ENCODE assay signal across 25 cellular contexts in the genomic region with DNA sequence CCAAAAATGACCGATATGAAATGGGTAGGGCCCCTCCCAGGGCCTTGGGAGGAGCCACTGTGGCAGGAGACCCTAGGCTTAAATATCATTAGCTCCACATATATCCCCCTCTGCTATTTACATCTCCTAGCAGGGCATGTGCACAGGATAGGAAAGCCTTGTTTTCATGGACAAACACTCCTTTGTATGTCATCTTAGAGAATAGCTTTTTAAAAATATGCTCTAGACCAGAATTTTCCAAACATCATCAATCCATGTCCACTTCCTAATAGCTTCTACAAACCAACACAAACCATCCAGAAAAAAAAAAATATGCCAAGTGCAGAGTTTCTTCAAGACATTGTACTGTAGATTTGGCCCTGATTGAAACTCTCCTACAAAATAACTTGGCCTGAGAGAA. TPM values are rescaled to one million over a fixed set of nuclear protein-coding genes. Genes with fewer than 3 reads are reported as not detected.
DNase-seq lines count a peak whose midpoint lies in the region; ATAC-seq and TF ChIP-seq lines count a peak whose summit lies in the region.
"Had no signal": no experiment of that assay in that cellular context is flagged by ENCODE, and none has a peak within 500 bp of the region (broad histone marks: within the 10 kb centered on the region; RNA-seq: fewer than 3 reads in every experiment).

No MANE protein-coding gene starts in this region.

- no peak for TF ChIP-seq CTCF in chondrocyte (IDR thresholded peaks at IDR 0.05)

- no peak for ATAC-seq in HG02678 (IDR thresholded peaks at IDR 0.05; ENCODE audit: unreplicated experiment)
- ATAC-seq in GM21786 (IDR thresholded peaks at IDR 0.05; ENCODE audit: unreplicated experiment): no peak
- ATAC-seq: A549; CD8-positive, alpha-beta T cell; GM12878 had no signal

- peaks cover 18% of the 10 kb centered on the region for H3K4me1 Mint-ChIP-seq in chondrocyte (ENCODE audit: low read depth)
- H3K4me1 Mint-ChIP-seq: B cell had no signal

- H3K27me3 Mint-ChIP-seq in chondrocyte (ENCODE audit: low read depth): no peaks in the 10 kb centered on the region

- no peaks in the 10 kb centered on the region for H3K9me3 Mint-ChIP-seq in chondrocyte (ENCODE audit: low read depth)
- H3K9me3 Mint-ChIP-seq: CD4-positive, alpha-beta T cell; CD8-positive, alpha-beta T cell had no signal

- DNase-seq in COLO829 (ENCODE audit: low spot score) (peak; percentile 64), chondrocyte (ENCODE audit: low spot score) (no peak), foreskin melanocyte (peak; percentile 35), pons (ENCODE audit: low spot score) (peak; percentile 52), middle frontal gyrus (ENCODE audit: extremely low spot score, low spot score) (no peak), GM19240 (ENCODE audit: insufficient read length, low spot score) (no peak)
- DNase-seq: AML-193; CD4-positive, alpha-beta T cell; CD8-positive, alpha-beta T cell; COR-L47; DMS 273 treated with DMSO at 0.1 percent for 48 hours; DMS153; DMS53; DMS79; DND-41; EL; GDM1 had no signal

- no peak overlapping the region for H3K4me3 Mint-ChIP-seq in chondrocyte (ENCODE audit: unreplicated experiment)
- H3K4me3 Mint-ChIP-seq: B cell; CD4-positive, alpha-beta T cell; CD8-positive, alpha-beta T cell had no signal

- H3K27ac Mint-ChIP-seq in chondrocyte (ENCODE audit: unreplicated experiment): peak overlapping the region; percentile 17
- H3K27ac Mint-ChIP-seq: B cell; CD4-positive, alpha-beta T cell; CD8-positive, alpha-beta T cell had no signal

- H3K36me3 Mint-ChIP-seq in chondrocyte (ENCODE audit: low read depth): no peaks in the 10 kb centered on the region
- H3K36me3 Mint-ChIP-seq: CD8-positive, alpha-beta T cell had no signal

RNA-seq across cellular contexts. Expression of gene DAPL1, which starts 10.8 kb away (rescaled TPM):
- 0.57 to 1.4 TPM in 2 of 3 replicates, not detected in the other for total RNA-seq in chondrocyte
- total RNA-seq: A172; B cell; CD4-positive, alpha-beta T cell; CD8-positive, alpha-beta T cell; Daoy; G401; GM12878 had no signal

Comparison
In these comparisons a context has a peak if more than half of its experiments do, and no peak if none do; other contexts are left out.
1. DNase-seq: peak in COLO829 (single experiment), foreskin melanocyte (single experiment) and pons (single experiment); none in chondrocyte (single experiment), middle frontal gyrus (single experiment) and GM19240 (single experiment).